In genomic region chr22:18528597-18529415, GRCh38 we compare ENCODE assay signal across 8 cellular contexts. TPM values are rescaled to one million over a fixed set of nuclear protein-coding genes. Genes with fewer than 3 reads are reported as not detected.
DNase-seq lines count a peak whose midpoint lies in the region; ATAC-seq and TF ChIP-seq lines count a peak whose summit lies in the region.
"Not testable (repeated sequence)": the region's sequence is repeated elsewhere in the genome, so short reads cannot be mapped to it uniquely, and the experiment has no call there.

No MANE protein-coding gene starts in this region.

- H3K9me3 ChIP-seq in OCI-LY7 (ENCODE audit: low read length); left lung; aorta (ENCODE audit: control insufficient read depth, low read length): not testable (repeated sequence)

- H3K36me3 ChIP-seq in OCI-LY7 (ENCODE audit: insufficient read depth, low read length); left lung; aorta (ENCODE audit: control insufficient read depth in 1 of 2, insufficient read depth in 2 of 2, low read length in 1 of 2): not testable (repeated sequence)

- H3K4me3 ChIP-seq in OCI-LY7 (ENCODE audit: low read depth, low read length, poor library complexity, severe bottlenecking) = peak overlapping the region; percentile 51
- H3K4me3 ChIP-seq in left lung; aorta (ENCODE audit: low read length in 2 of 2): not testable (repeated sequence)

- DNase-seq in OCI-LY7 (ENCODE audit: low spot score) (peak; percentile 83), activated T-cell treated with anti-CD3 and anti-CD28 coated beads for 1 hour (ENCODE audit: low read depth) (peak; percentile 96), ecto neural progenitor cell (ENCODE audit: low spot score) (peak; percentile 85), left lung (peak; percentile 82 to 88), aorta (peak; percentile 82 to 91)
- DNase-seq in stimulated activated CD4-positive, alpha-beta T cell treated with anti-CD3 and anti-CD28 coated beads, Interleukin-15, amount 100 ng/mL, for 1 hour (ENCODE audit: low read depth in 1 of 2, low spot score in 1 of 2) = peak; percentile 90 to 92

- not testable (repeated sequence) for BruUV-seq in OCI-LY7 (replicated peaks; lab: Mats Ljungman, UMichigan)

- H3K79me2 ChIP-seq in OCI-LY7 (ENCODE audit: insufficient read depth, low read depth, low read length) = not testable (repeated sequence)

- CTCF ChIA-PET in OCI-LY7 (lab: Charles Lee; ENCODE audit: unreplicated experiment) = not testable (repeated sequence)

- H2AFZ ChIP-seq in OCI-LY7 (ENCODE audit: low read length) = not testable (repeated sequence)

- intact Hi-C loops in OCI-LY7 (cut with micrococcal nuclease; ENCODE audit: unreplicated experiment); left lung (cut with DNase I); aorta (cut with DNase I): not testable (repeated sequence)

- not testable (repeated sequence) for H4K20me1 ChIP-seq in OCI-LY7 (ENCODE audit: insufficient read depth, low read length)

- not testable (repeated sequence) for H3K27me3 ChIP-seq in left lung; aorta (ENCODE audit: control insufficient read depth in 1 of 2, insufficient read depth in 2 of 2, low read length in 1 of 2)

- TF ChIP-seq CTCF in OCI-LY7 (conservative IDR thresholded peaks at IDR 0.05; ENCODE audit: low read length); left lung (IDR thresholded peaks at IDR 0.05): not testable (repeated sequence)

- WGBS in aorta, 2 donors = 1% methylated on average over 25 of the region's 66 CpGs; no CpG with 5 or more reads in 1 of the 2 donors

- H3K4me1 ChIP-seq in OCI-LY7 (ENCODE audit: insufficient read depth, low read length, poor library complexity, severe bottlenecking); left lung; aorta (ENCODE audit: control insufficient read depth in 1 of 2, insufficient read depth in 2 of 2, low read length in 2 of 2): not testable (repeated sequence)

- not testable (repeated sequence) for H3K9me2 ChIP-seq in OCI-LY7 (ENCODE audit: insufficient read depth, low read length)

- H3K27ac ChIP-seq in OCI-LY7 (ENCODE audit: low read depth, low read length, poor library complexity, severe bottlenecking) = peak overlapping the region; percentile 37
- not testable (repeated sequence) for H3K27ac ChIP-seq in left lung; aorta (ENCODE audit: low read depth in 1 of 2, low read length in 2 of 2)

- ATAC-seq in GM19035 (IDR thresholded peaks at IDR 0.05; ENCODE audit: unreplicated experiment) (peak; percentile 70), HG02970 (IDR thresholded peaks at IDR 0.05; ENCODE audit: low FRiP score, unreplicated experiment) (peak; percentile 73), left lung (peak; percentile 94), aorta (ENCODE audit: low FRiP score) (peak; percentile 99)

- POLR2A ChIA-PET in OCI-LY7 (lab: Charles Lee) = not testable (repeated sequence)

- H3K4me2 ChIP-seq in OCI-LY7 (ENCODE audit: low read length) = not testable (repeated sequence)

RNA-seq across cellular contexts. Expression of gene TMEM191B, which starts 1.2 kb away (rescaled TPM):
- total RNA-seq in OCI-LY7 (2014; rRNA removed; shearing (Covaris generic)) = 0.88 and 4.3 TPM in 2 replicates
- total RNA-seq in OCI-LY7 (2022) = 0.50 and 2.4 TPM in 2 replicates
- 1 to 10 TPM in 1 of 2 donors, not detected in 1; 2.8 TPM for total RNA-seq in left lung
- not detected for total RNA-seq in aorta
- 1 to 10 TPM in 1 of 2 donors, not detected in 1; 3.8 TPM for polyA plus RNA-seq in aorta

RNA-seq across cellular contexts. Expression of gene GGTLC3, which starts 10.8 kb away (rescaled TPM):
- total RNA-seq in OCI-LY7 (2014; rRNA removed; shearing (Covaris generic)) = 0.98 TPM in 1 of 2 replicates, not detected in the other
- not detected in 2 replicates for total RNA-seq in OCI-LY7 (2022)
- total RNA-seq in left lung = 1 to 10 TPM in 1 of 2 donors, under 1 TPM in 1; 0.84 to 6.4 TPM
- total RNA-seq in aorta = not detected
- polyA plus RNA-seq in aorta = not detected
